ENCODE assay signal across 8 cellular contexts in genomic region chr14:99271951-99272668, GRCh38. TPM values are rescaled to one million over a fixed set of nuclear protein-coding genes. Genes with fewer than 3 reads are reported as not detected.
DNase-seq lines count a peak whose midpoint lies in the region; TF ChIP-seq lines count a peak whose summit lies in the region.

Gene BCL11B (minus strand): TSS chr14:99272197. CDS start chr14:99271218, 979 bp downstream.

- peaks cover 3% of the 10 kb centered on the region for H3K27me3 Mint-ChIP-seq in activated naive CD8-positive, alpha-beta T cell treated with anti-CD3 and anti-CD28 coated beads for 36 hours

- POLR2A ChIA-PET in HEK293T (lab: Yijun Ruan, JAX) = interaction anchor here (1.4 to 1.6 kb wide), 3 partner anchors 18 to 149 kb away, joined by 4 to 7 read pairs (median 6); no protein-coding TSS in a partner anchor

- peak; percentile 44 for TF ChIP-seq CTCF in left ventricle myocardium inferior (IDR thresholded peaks at IDR 0.05; ENCODE audit: borderline replicate concordance)

- H3K9me3 ChIP-seq in left ventricle myocardium inferior (replicated peaks) = no peaks in the 10 kb centered on the region
- H3K9me3 ChIP-seq in Karpas-422 (ENCODE audit: low read length) = no peaks in the 10 kb centered on the region; the same call in 1 of the 2 replicates

- H3K9me2 ChIP-seq in Karpas-422 (replicated peaks; ENCODE audit: insufficient read depth, low read length) = no peaks in the 10 kb centered on the region

- peak within 1 kb of the TSS; percentile 89 for H3K4me3 Mint-ChIP-seq in activated naive CD8-positive, alpha-beta T cell treated with anti-CD3 and anti-CD28 coated beads for 36 hours

- H3K36me3 ChIP-seq in left ventricle myocardium inferior (no peaks in the 10 kb centered on the region), Karpas-422 (ENCODE audit: insufficient read depth, low read length) (no peaks in the 10 kb centered on the region)

- peak within 1 kb of the TSS; percentile 61 for H3K4me3 ChIP-seq in left ventricle myocardium inferior
- no peak within 1 kb of the TSS for H3K4me3 ChIP-seq in Karpas-422 (ENCODE audit: low read length)

- no peak within 1 kb of the TSS for H3K4me2 ChIP-seq in Karpas-422 (ENCODE audit: low read depth, low read length, poor library complexity, severe bottlenecking)

- H3K4me1 Mint-ChIP-seq in activated naive CD8-positive, alpha-beta T cell treated with anti-CD3 and anti-CD28 coated beads for 36 hours = peaks cover 36% of the 10 kb centered on the region

- H3K27ac Mint-ChIP-seq in activated naive CD8-positive, alpha-beta T cell treated with anti-CD3 and anti-CD28 coated beads for 36 hours = peak within 1 kb of the TSS; percentile 95

- H3K27ac ChIP-seq in left ventricle myocardium inferior (replicated peaks) (no peak within 1 kb of the TSS), Karpas-422 (ENCODE audit: low read length) (no peak within 1 kb of the TSS)

- H3K36me3 Mint-ChIP-seq in activated naive CD8-positive, alpha-beta T cell treated with anti-CD3 and anti-CD28 coated beads for 36 hours = peaks cover 26% of the 10 kb centered on the region

- no peak within 1 kb of the TSS for H2AFZ ChIP-seq in Karpas-422 (ENCODE audit: low read length)

- no peaks in the 10 kb centered on the region for H3K9me3 Mint-ChIP-seq in activated naive CD8-positive, alpha-beta T cell treated with anti-CD3 and anti-CD28 coated beads for 36 hours

- intact Hi-C loops in left ventricle myocardium inferior (cut with micrococcal nuclease) = no loop called here

- H3K79me2 ChIP-seq in Karpas-422 (ENCODE audit: low read length) = no peaks in the 10 kb centered on the region

- DNase-seq in GM04503 (ENCODE audit: low read depth) (peak; percentile 19), HEK293T (ENCODE audit: extremely low spot score) (peak; percentile 63), NAMALWA (ENCODE audit: low spot score) (peak; percentile 82), T follicular helper cell (ENCODE audit: low read depth) (peak; percentile 82), left ventricle myocardium inferior (peak; percentile 33), retina (peak; percentile 91), Karpas-422 (no peak)
- peak; percentile 86 for DNase-seq in activated naive CD8-positive, alpha-beta T cell treated with anti-CD3 and anti-CD28 coated beads for 36 hours

- no peaks in the 10 kb centered on the region for H4K20me1 ChIP-seq in Karpas-422 (ENCODE audit: insufficient read depth, low read depth, low read length)

- H3K4me1 ChIP-seq in left ventricle myocardium inferior = peaks cover 51% of the 10 kb centered on the region
- H3K4me1 ChIP-seq in Karpas-422 (ENCODE audit: low read length) = no peaks in the 10 kb centered on the region

- CTCF ChIA-PET in HEK293T (lab: Yijun Ruan, JAX) = interaction anchor here (0.7 to 1.0 kb wide), 3 partner anchors 10 to 1952 kb away, joined by 3 to 5 read pairs (median 4); no protein-coding TSS in a partner anchor

- H3K27me3 ChIP-seq in left ventricle myocardium inferior (ENCODE audit: low read depth) (peaks cover 100% of the 10 kb centered on the region), Karpas-422 (ENCODE audit: low read length) (no peaks in the 10 kb centered on the region)

- no peak within 1 kb of the TSS for H3K9ac ChIP-seq in Karpas-422 (ENCODE audit: low read length)

TF ChIP-seq in HEK293T, 16 proteins besides CTCF, POLR2A, EP300 and RAD21:
- TF ChIP-seq, protein P1, sequence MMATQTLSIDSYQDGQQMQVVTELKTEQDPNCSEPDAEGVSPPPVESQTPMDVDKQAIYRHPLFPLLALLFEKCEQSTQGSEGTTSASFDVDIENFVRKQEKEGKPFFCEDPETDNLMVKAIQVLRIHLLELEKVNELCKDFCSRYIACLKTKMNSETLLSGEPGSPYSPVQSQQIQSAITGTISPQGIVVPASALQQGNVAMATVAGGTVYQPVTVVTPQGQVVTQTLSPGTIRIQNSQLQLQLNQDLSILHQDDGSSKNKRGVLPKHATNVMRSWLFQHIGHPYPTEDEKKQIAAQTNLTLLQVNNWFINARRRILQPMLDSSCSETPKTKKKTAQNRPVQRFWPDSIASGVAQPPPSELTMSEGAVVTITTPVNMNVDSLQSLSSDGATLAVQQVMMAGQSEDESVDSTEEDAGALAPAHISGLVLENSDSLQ (IDR thresholded peaks at IDR 0.05) = no peak
- TF ChIP-seq L3MBTL2 (conservative IDR thresholded peaks at IDR 0.05) = peak; percentile 49
- TF ChIP-seq CTBP1 (IDR thresholded peaks at IDR 0.05; ENCODE audit: borderline replicate concordance) = 0 out of 2 replicates have a peak, but pooled peaks have one; percentile 30

RNA-seq across cellular contexts. Expression of gene BCL11B, which starts in this region (rescaled TPM):
- 10 to 100 TPM; 38.9 to 40.3 TPM for total RNA-seq in activated naive CD8-positive, alpha-beta T cell treated with anti-CD3 and anti-CD28 coated beads for 36 hours
- 0.11 TPM for total RNA-seq in left ventricle myocardium inferior
- total RNA-seq in Karpas-422 (2014; rRNA removed; shearing (Covaris generic); ENCODE audit: low replicate concordance) = not detected in 2 replicates

Comparison
In these comparisons a context has a peak if more than half of its experiments do, and no peak if none do; other contexts are left out.
1. RNA of gene BCL11B (total RNA-seq): 38.9 to 40.3 TPM in activated naive CD8-positive, alpha-beta T cell treated with anti-CD3 and anti-CD28 coated beads for 36 hours; 0.11 TPM in left ventricle myocardium inferior (single experiment) and not detected in Karpas-422; every median in the first group is over 10 times any median in the second.
2. Peak in DNase-seq and H3K4me3 ChIP-seq in left ventricle myocardium inferior; RNA of the gene not detected or under 1 TPM.